11 cellular contexts compared by ENCODE assay signal in the genomic region with DNA sequence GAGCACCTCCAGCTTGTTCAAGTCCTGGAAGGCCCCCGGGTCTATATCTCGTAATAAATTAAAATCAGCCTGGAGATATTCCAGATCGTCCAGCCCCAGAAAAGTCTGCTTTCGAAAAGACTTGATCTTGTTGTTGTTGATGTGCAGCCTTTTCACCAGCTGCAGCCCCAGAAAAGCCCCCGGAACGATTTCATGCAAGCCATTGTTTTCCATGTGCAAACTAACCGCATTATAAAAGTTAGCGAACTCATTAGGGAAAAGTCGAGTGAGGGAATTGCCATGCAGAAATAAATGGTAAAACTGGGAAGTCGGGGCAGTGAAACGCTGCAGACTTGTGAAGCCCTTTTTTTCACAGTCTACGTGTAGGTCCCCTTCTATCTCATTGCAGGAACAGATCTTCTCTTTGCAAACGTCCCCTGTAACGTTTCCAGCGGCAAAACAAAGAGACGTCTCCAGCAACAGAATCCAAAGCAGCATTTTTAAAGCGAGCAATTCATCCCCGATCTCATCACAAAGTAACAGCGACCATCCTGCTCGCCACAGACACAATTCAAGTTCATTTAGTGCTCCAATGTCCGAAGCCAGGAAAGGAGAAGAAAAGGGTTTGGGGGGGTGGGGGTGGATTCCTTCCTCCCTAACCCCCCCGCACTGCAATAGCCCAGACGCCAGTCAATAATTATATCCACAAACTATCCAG. TPM values are rescaled to one million over a fixed set of nuclear protein-coding genes. Genes with fewer than 3 reads are reported as not detected.
DNase-seq lines count a peak whose midpoint lies in the region; ATAC-seq, FAIRE-seq and TF ChIP-seq lines count a peak whose summit lies in the region.
"Had no signal": no experiment of that assay in that cellular context is flagged by ENCODE, and none has a peak within 500 bp of the region (broad histone marks: within the 10 kb centered on the region; RNA-seq: fewer than 3 reads in every experiment).

No MANE protein-coding gene starts in this region.

- no peak overlapping the region for H3K27ac Mint-ChIP-seq in T-helper 17 cell
- H3K27ac Mint-ChIP-seq: activated naive CD8-positive, alpha-beta T cell had no signal

- H3K27ac ChIP-seq in pancreas: no peak overlapping the region

- peaks cover 15% of the 10 kb centered on the region for H3K4me1 Mint-ChIP-seq in T-helper 17 cell

- H3K4me3 ChIP-seq in epithelial cell of esophagus (ENCODE audit: low read length) (peak overlapping the region; percentile 4), pancreas (peak overlapping the region; percentile 6 to 42 (median 22))

- H3K9me3 ChIP-seq in pancreas (no peaks in the 10 kb centered on the region), T-helper 17 cell (ENCODE audit: control insufficient read depth, low read length, poor library complexity, severe bottlenecking) (no peaks in the 10 kb centered on the region)

- peaks cover 2% of the 10 kb centered on the region for H3K36me3 Mint-ChIP-seq in T-helper 17 cell (ENCODE audit: low read depth)
- H3K36me3 Mint-ChIP-seq: activated naive CD8-positive, alpha-beta T cell had no signal

- intact Hi-C loops in pancreas (cut with DNase I): no loop called here

- H3K4me3 Mint-ChIP-seq in T-helper 17 cell: no peak overlapping the region
- H3K4me3 Mint-ChIP-seq: activated naive CD8-positive, alpha-beta T cell had no signal

- ATAC-seq in pancreas (peak in 2 of 4 donors; percentile 5 to 29), T-helper 17 cell (no peak), GM19351 (IDR thresholded peaks at IDR 0.05; ENCODE audit: unreplicated experiment) (no peak)

- H3K27me3 ChIP-seq in pancreas: no peaks in the 10 kb centered on the region

- H3K27me3 Mint-ChIP-seq in T-helper 17 cell: peaks cover 69% of the 10 kb centered on the region

- no peak for FAIRE-seq in pancreas (lab: Jason Lieb, UNC)
- FAIRE-seq: endothelial cell of umbilical vein had no signal

- no peaks in the 10 kb centered on the region for H3K36me3 ChIP-seq in pancreas

- peak; percentile 9 for DNase-seq in EH (ENCODE audit: low read depth)
- DNase-seq in NCI-H526 treated with DMSO at 0.1 percent for 48 hours (lab: John Stamatoyannopoulos, UW): peak; percentile 66
- no peak for DNase-seq in epithelial cell of esophagus (ENCODE audit: low read depth)
- no peak for DNase-seq in pancreas
- no peak for DNase-seq in T-helper 17 cell
- DNase-seq in D341Med (ENCODE audit: low spot score): no peak
- DNase-seq in activated effector memory CD4-positive, alpha-beta T cell treated with anti-CD3 and anti-CD28 coated beads, Interleukin-2, amount 50 U/mL, for 16 hours: no peak
- DNase-seq: NK-92 treated with Interleukin-12 subunit alpha and Interleukin-12 subunit beta, amount 100 ng/mL, for 24 hours had no signal

- WGBS in pancreas, 2 donors: 2% methylated on average over 23 of the region's 23 CpGs

- TF ChIP-seq CTCF in epithelial cell of esophagus (IDR thresholded peaks at IDR 0.05; ENCODE audit: insufficient read depth, low read depth, low read length, missing control alignments): no peak
- no peak for TF ChIP-seq CTCF in pancreas (IDR thresholded peaks at IDR 0.05)

- no peaks in the 10 kb centered on the region for H3K4me1 ChIP-seq in pancreas

RNA-seq across cellular contexts. Expression of gene SLITRK1, which starts 1.1 kb away (rescaled TPM):
- 1 to 10 TPM in 1 of 6 donors, under 1 TPM in 5; 0.18 to 1.0 (median 0.39) TPM for total RNA-seq in pancreas
- under 1 TPM; 0.19 to 0.33 TPM for polyA plus RNA-seq in pancreas
- not detected for total RNA-seq in T-helper 17 cell
- total RNA-seq: endothelial cell of umbilical vein had no signal
- polyA plus RNA-seq: endothelial cell of umbilical vein had no signal

Comparison
In these comparisons a context has a peak if more than half of its experiments do, and no peak if none do; other contexts are left out.
1. DNase-seq: peak in EH (single experiment) and NCI-H526 treated with DMSO at 0.1 percent for 48 hours (single experiment); none in epithelial cell of esophagus (single experiment), pancreas (0 of 6), T-helper 17 cell (0 of 3), D341Med (single experiment) and activated effector memory CD4-positive, alpha-beta T cell treated with anti-CD3 and anti-CD28 coated beads, Interleukin-2, amount 50 U/mL, for 16 hours (single experiment).